Comparison of ENCODE assay signal across 16 cellular contexts in genomic region chr7:40644454-40645188, GRCh38.
DNase-seq lines count a peak whose midpoint lies in the region; ATAC-seq and TF ChIP-seq lines count a peak whose summit lies in the region.
"Had no signal": no experiment of that assay in that cellular context is flagged by ENCODE, and none has a peak within 500 bp of the region (broad histone marks: within the 10 kb centered on the region; RNA-seq: fewer than 3 reads in every experiment).

No MANE protein-coding gene starts in this region.

- TF ChIP-seq CTCF in lung (IDR thresholded peaks at IDR 0.05; ENCODE audit: control extremely low read depth, extremely low read depth): no peak

- CTCF ChIA-PET in naive thymus-derived CD4-positive, alpha-beta T cell (lab: Charles Lee): interaction anchor here (0.6 kb wide), 1 partner anchor 1827 kb away, joined by 5 read pairs; no protein-coding TSS in a partner anchor

- no peaks in the 10 kb centered on the region for H3K4me1 ChIP-seq in lung (ENCODE audit: control insufficient read depth in 2 of 2, insufficient read depth in 2 of 2, low read length in 2 of 2)
- H3K4me1 ChIP-seq in naive thymus-derived CD4-positive, alpha-beta T cell (ENCODE audit: control insufficient read depth in 2 of 2, insufficient read depth in 2 of 2, low read length in 2 of 2): no peaks in the 10 kb centered on the region

- no peaks in the 10 kb centered on the region for H3K36me3 ChIP-seq in lung (ENCODE audit: control insufficient read depth in 2 of 2, insufficient read depth in 2 of 2, low read length in 2 of 2)
- no peaks in the 10 kb centered on the region for H3K36me3 ChIP-seq in naive thymus-derived CD4-positive, alpha-beta T cell (ENCODE audit: control insufficient read depth in 2 of 3, insufficient read depth in 3 of 3, low read length in 3 of 3)

- H3K4me1 Mint-ChIP-seq in naive thymus-derived CD4-positive, alpha-beta T cell: peaks cover 0 to 11% (median 6%) of the 10 kb centered on the region in 7 donors

- peaks cover 0 to 2% (median 0%) of the 10 kb centered on the region in 11 donors for H3K9me3 Mint-ChIP-seq in naive thymus-derived CD4-positive, alpha-beta T cell

- peaks cover 0 to 9% (median 5%) of the 10 kb centered on the region in 5 donors for H3K27me3 Mint-ChIP-seq in naive thymus-derived CD4-positive, alpha-beta T cell
- H3K27me3 Mint-ChIP-seq: CD8-positive, alpha-beta memory T cell had no signal

- peak; percentile 3 for DNase-seq in activated CD4-positive, alpha-beta T cell treated with anti-CD3 and anti-CD28 coated beads for 48 hours
- DNase-seq in activated CD4-positive, alpha-beta T cell treated with anti-CD3 and anti-CD28 coated beads, Interleukin-2, amount 50 U/mL, for 4 hours: no peak
- DNase-seq in ELF-1 (ENCODE audit: low read depth, low spot score) (peak; percentile 28), SHP77 treated with DMSO at 0.1 percent for 48 hours (lab: John Stamatoyannopoulos, UW) (peak; percentile 89), lung (ENCODE audit: low spot score) (no peak), iPS-NIHi11 (ENCODE audit: low spot score) (no peak)
- no peak for DNase-seq in naive thymus-derived CD4-positive, alpha-beta T cell
- DNase-seq: activated T-cell treated with anti-CD3 and anti-CD28 coated beads for 4 hours; amniotic stem cell; CD8-positive, alpha-beta memory T cell; foreskin melanocyte; left ventricle myocardium superior; PC-3 had no signal

- no peaks in the 10 kb centered on the region for H3K9me3 ChIP-seq in lung (ENCODE audit: control insufficient read depth in 2 of 2, insufficient read depth in 1 of 2, low read length in 1 of 2)
- H3K9me3 ChIP-seq in naive thymus-derived CD4-positive, alpha-beta T cell (ENCODE audit: control insufficient read depth in 2 of 3, low read length in 3 of 3): no peaks in the 10 kb centered on the region

- H3K27me3 ChIP-seq in lung (ENCODE audit: control insufficient read depth, insufficient read depth): no peaks in the 10 kb centered on the region
- H3K27me3 ChIP-seq in naive thymus-derived CD4-positive, alpha-beta T cell (ENCODE audit: control insufficient read depth in 2 of 2, insufficient read depth in 2 of 2, low read length in 2 of 2): no peaks in the 10 kb centered on the region

- peak overlapping the region in 1 of 9 donors; percentile 6 for H3K27ac Mint-ChIP-seq in naive thymus-derived CD4-positive, alpha-beta T cell
- H3K27ac Mint-ChIP-seq: CD8-positive, alpha-beta memory T cell had no signal

- ATAC-seq in lung (ENCODE audit: insufficient read depth, low FRiP score) (peak; percentile 56), GM18867 (IDR thresholded peaks at IDR 0.05; ENCODE audit: unreplicated experiment) (no peak)
- ATAC-seq in naive thymus-derived CD4-positive, alpha-beta T cell: no peak
- ATAC-seq: HCT116, left ventricle myocardium superior, PC-3 had no signal

- H3K36me3 Mint-ChIP-seq in naive thymus-derived CD4-positive, alpha-beta T cell: no peaks in the 10 kb centered on the region

- intact Hi-C loops in naive thymus-derived CD4-positive, alpha-beta T cell (cut with micrococcal nuclease): no loop called here

- 25 to 57% methylated on average over 15 of the region's 15 CpGs for WGBS in lung, 2 donors

- POLR2A ChIA-PET in naive thymus-derived CD4-positive, alpha-beta T cell (lab: Charles Lee): no interaction called here

- peak overlapping the region in 4 of 10 donors; percentile 8 to 53 (median 41) for H3K4me3 Mint-ChIP-seq in naive thymus-derived CD4-positive, alpha-beta T cell

- no peak overlapping the region for H3K27ac ChIP-seq in lung (ENCODE audit: low read depth in 1 of 2, low read length in 1 of 2)
- H3K27ac ChIP-seq in naive thymus-derived CD4-positive, alpha-beta T cell (ENCODE audit: low read depth, low read length): no peak overlapping the region
- H3K27ac ChIP-seq: VCaP had no signal

- H3K4me3 ChIP-seq in lung: no peak overlapping the region
- no peak overlapping the region for H3K4me3 ChIP-seq in naive thymus-derived CD4-positive, alpha-beta T cell (ENCODE audit: low read length)

Comparison
In these comparisons a context has a peak if more than half of its experiments do, and no peak if none do; other contexts are left out.
1. DNase-seq: peak in activated CD4-positive, alpha-beta T cell treated with anti-CD3 and anti-CD28 coated beads for 48 hours (single experiment), ELF-1 (single experiment) and SHP77 treated with DMSO at 0.1 percent for 48 hours (single experiment); none in activated CD4-positive, alpha-beta T cell treated with anti-CD3 and anti-CD28 coated beads, Interleukin-2, amount 50 U/mL, for 4 hours (0 of 2), lung (single experiment), naive thymus-derived CD4-positive, alpha-beta T cell (0 of 9) and iPS-NIHi11 (single experiment).